In the genomic region with DNA sequence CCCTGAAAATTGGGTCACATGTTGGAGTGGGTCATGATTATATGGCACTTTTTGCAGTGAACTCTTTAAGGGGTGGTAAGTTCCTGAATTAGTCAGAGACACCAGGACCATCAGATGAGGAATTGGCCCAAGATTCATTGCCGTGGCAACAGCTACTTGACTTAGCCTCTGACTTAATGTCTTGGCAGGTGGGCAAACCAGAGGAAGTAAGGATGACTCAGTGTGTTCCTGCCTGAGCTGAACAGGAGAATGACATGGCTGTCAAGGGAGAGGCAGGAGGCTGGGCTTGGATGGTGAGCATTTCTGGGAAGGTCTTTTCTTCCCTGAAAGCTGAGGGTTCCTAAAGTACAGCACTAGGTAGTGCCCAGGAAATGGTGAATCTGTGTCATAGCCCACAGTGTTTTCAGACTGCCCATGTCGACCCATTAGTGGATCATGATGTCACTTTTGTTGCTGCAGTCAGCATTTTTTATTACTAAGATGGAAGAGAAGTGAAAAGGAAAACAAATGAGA, we compare ENCODE assay signal across 9 cellular contexts.
DNase-seq lines count a peak whose midpoint lies in the region; ATAC-seq, FAIRE-seq and TF ChIP-seq lines count a peak whose summit lies in the region.
"Had no signal": no experiment of that assay in that cellular context is flagged by ENCODE, and none has a peak within 500 bp of the region (broad histone marks: within the 10 kb centered on the region; RNA-seq: fewer than 3 reads in every experiment).

No MANE protein-coding gene starts in this region.

- H3K27ac Mint-ChIP-seq in astrocyte (ENCODE audit: unreplicated experiment), result peak overlapping the region; percentile 95
- H3K27ac Mint-ChIP-seq: memory B cell had no signal

- FAIRE-seq in astrocyte (lab: Jason Lieb, UNC), result peak; percentile 98

- H3K4me2 ChIP-seq in MM.1S (ENCODE audit: low read depth, low read length), result peak overlapping the region; percentile 18; the same call in 1 of the 2 replicates
- peak overlapping the region; percentile 70 for H3K4me2 ChIP-seq in astrocyte (ENCODE audit: low read length)
- H3K4me2 ChIP-seq in Karpas-422 (ENCODE audit: low read depth, low read length, poor library complexity, severe bottlenecking), result no peak overlapping the region

- no peaks in the 10 kb centered on the region for H3K36me3 ChIP-seq in MM.1S (replicated peaks; ENCODE audit: insufficient read depth, low read length)
- H3K36me3 ChIP-seq in astrocyte (ENCODE audit: insufficient read depth, low read length), result no peaks in the 10 kb centered on the region
- H3K36me3 ChIP-seq in lower lobe of right lung, result no peaks in the 10 kb centered on the region
- no peaks in the 10 kb centered on the region for H3K36me3 ChIP-seq in Karpas-422 (ENCODE audit: insufficient read depth, low read length)

- H3F3A ChIP-seq in MM.1S (ENCODE audit: insufficient read depth, low read length), result no peaks in the 10 kb centered on the region

- no peak overlapping the region for H3K4me3 Mint-ChIP-seq in astrocyte (ENCODE audit: unreplicated experiment)
- H3K4me3 Mint-ChIP-seq: memory B cell had no signal

- H3K36me3 Mint-ChIP-seq in astrocyte (ENCODE audit: low read depth, unreplicated experiment), result no peaks in the 10 kb centered on the region
- H3K36me3 Mint-ChIP-seq: memory B cell had no signal

- DNase-seq in GM03348 (ENCODE audit: low spot score), result peak; percentile 77
- peak; percentile 22 for DNase-seq in MM.1S
- peak; percentile 99 for DNase-seq in astrocyte (ENCODE audit: low read depth)
- DNase-seq in lower lobe of right lung, result no peak
- DNase-seq in Karpas-422, result no peak
- DNase-seq in left lobe of liver (ENCODE audit: low spot score), result no peak

- H3K79me2 ChIP-seq in MM.1S (ENCODE audit: low read length), result no peaks in the 10 kb centered on the region
- H3K79me2 ChIP-seq in astrocyte (ENCODE audit: insufficient read depth, low read length), result no peaks in the 10 kb centered on the region
- H3K79me2 ChIP-seq in Karpas-422 (ENCODE audit: low read length), result no peaks in the 10 kb centered on the region

- ATAC-seq in lower lobe of right lung (peak; percentile 79 to 82), GM18858 (IDR thresholded peaks at IDR 0.05; ENCODE audit: unreplicated experiment) (no peak), HG02798 (IDR thresholded peaks at IDR 0.05; ENCODE audit: poor library complexity, unreplicated experiment) (no peak), left lobe of liver (no peak)

- TF ChIP-seq CTCF in MM.1S (IDR thresholded peaks at IDR 0.05; ENCODE audit: low read length) (no peak), astrocyte (IDR thresholded peaks at IDR 0.05; ENCODE audit: insufficient read depth, low read depth, low read length) (no peak), lower lobe of right lung (IDR thresholded peaks at IDR 0.05) (no peak)

- no peaks in the 10 kb centered on the region for H3K9me3 Mint-ChIP-seq in astrocyte (ENCODE audit: unreplicated experiment)

- H2AFZ ChIP-seq in MM.1S (ENCODE audit: low read length), result peak overlapping the region; percentile 54; the same call in 1 of the 2 replicates
- H2AFZ ChIP-seq in astrocyte (ENCODE audit: low read depth, low read length), result peak overlapping the region; percentile 63
- H2AFZ ChIP-seq in Karpas-422 (ENCODE audit: low read length), result no peak overlapping the region

- peaks cover 11% of the 10 kb centered on the region for H3K4me1 Mint-ChIP-seq in astrocyte (ENCODE audit: low read depth, unreplicated experiment)
- H3K4me1 Mint-ChIP-seq: memory B cell had no signal

- H4K20me1 ChIP-seq in MM.1S (ENCODE audit: insufficient read depth, low read length) (no peaks in the 10 kb centered on the region), astrocyte (ENCODE audit: insufficient read depth, low read length) (no peaks in the 10 kb centered on the region), Karpas-422 (ENCODE audit: insufficient read depth, low read depth, low read length) (no peaks in the 10 kb centered on the region)

- H3K27me3 ChIP-seq in MM.1S (replicated peaks; ENCODE audit: insufficient read depth, low read length), result no peaks in the 10 kb centered on the region
- H3K27me3 ChIP-seq in astrocyte (ENCODE audit: insufficient read depth, low read length), result no peaks in the 10 kb centered on the region
- H3K27me3 ChIP-seq in lower lobe of right lung (ENCODE audit: low read depth), result no peaks in the 10 kb centered on the region
- H3K27me3 ChIP-seq in Karpas-422 (ENCODE audit: low read length), result no peaks in the 10 kb centered on the region

- no peaks in the 10 kb centered on the region for H3K9me3 ChIP-seq in MM.1S (replicated peaks; ENCODE audit: insufficient read depth, low read length)
- no peaks in the 10 kb centered on the region for H3K9me3 ChIP-seq in astrocyte (ENCODE audit: insufficient read depth, low read depth, low read length)
- no peaks in the 10 kb centered on the region for H3K9me3 ChIP-seq in lower lobe of right lung
- H3K9me3 ChIP-seq in Karpas-422 (ENCODE audit: low read length), result no peaks in the 10 kb centered on the region

- H3K9me2 ChIP-seq in MM.1S (replicated peaks; ENCODE audit: insufficient read depth, low read length) (no peaks in the 10 kb centered on the region), Karpas-422 (replicated peaks; ENCODE audit: insufficient read depth, low read length) (no peaks in the 10 kb centered on the region)

- intact Hi-C loops in lower lobe of right lung (cut with DNase I), result no loop called here

- H3K27me3 Mint-ChIP-seq in astrocyte (ENCODE audit: low read depth, unreplicated experiment), result no peaks in the 10 kb centered on the region

- peaks cover 9% of the 10 kb centered on the region for H3K4me1 ChIP-seq in MM.1S (ENCODE audit: low read length)
- H3K4me1 ChIP-seq in astrocyte (ENCODE audit: insufficient read depth, low read length), result peaks cover 15% of the 10 kb centered on the region
- H3K4me1 ChIP-seq in lower lobe of right lung, result no peaks in the 10 kb centered on the region
- H3K4me1 ChIP-seq in Karpas-422 (ENCODE audit: low read length), result no peaks in the 10 kb centered on the region

- peak overlapping the region; percentile 27; the same call in 1 of the 2 replicates for H3K27ac ChIP-seq in MM.1S (ENCODE audit: low read length)
- peak overlapping the region; percentile 90 for H3K27ac ChIP-seq in astrocyte (ENCODE audit: low read depth, low read length)
- no peak overlapping the region for H3K27ac ChIP-seq in lower lobe of right lung
- no peak overlapping the region for H3K27ac ChIP-seq in Karpas-422 (ENCODE audit: low read length)

- H3K9ac ChIP-seq in MM.1S (ENCODE audit: low read length) (no peak overlapping the region), astrocyte (ENCODE audit: low read length) (peak overlapping the region; percentile 54), Karpas-422 (ENCODE audit: low read length) (no peak overlapping the region)

- H3K4me3 ChIP-seq in MM.1S (ENCODE audit: low read length) (no peak overlapping the region), astrocyte (ENCODE audit: insufficient read depth, low read depth, low read length) (no peak overlapping the region), lower lobe of right lung (no peak overlapping the region), Karpas-422 (ENCODE audit: low read length) (no peak overlapping the region)

Comparison
In these comparisons a context has a peak if more than half of its experiments do, and no peak if none do; other contexts are left out.
1. DNase-seq: peak in GM03348 (single experiment), MM.1S (single experiment) and astrocyte (single experiment); none in lower lobe of right lung (single experiment), Karpas-422 (single experiment) and left lobe of liver (single experiment).
2. H3K27ac ChIP-seq: peak in MM.1S (single experiment) and astrocyte (single experiment); none in lower lobe of right lung (single experiment) and Karpas-422 (single experiment).
3. ATAC-seq: peak in lower lobe of right lung (2 of 2); none in GM18858 (single experiment), HG02798 (single experiment) and left lobe of liver (single experiment).